8 cellular contexts compared by ENCODE assay signal in the genomic region with DNA sequence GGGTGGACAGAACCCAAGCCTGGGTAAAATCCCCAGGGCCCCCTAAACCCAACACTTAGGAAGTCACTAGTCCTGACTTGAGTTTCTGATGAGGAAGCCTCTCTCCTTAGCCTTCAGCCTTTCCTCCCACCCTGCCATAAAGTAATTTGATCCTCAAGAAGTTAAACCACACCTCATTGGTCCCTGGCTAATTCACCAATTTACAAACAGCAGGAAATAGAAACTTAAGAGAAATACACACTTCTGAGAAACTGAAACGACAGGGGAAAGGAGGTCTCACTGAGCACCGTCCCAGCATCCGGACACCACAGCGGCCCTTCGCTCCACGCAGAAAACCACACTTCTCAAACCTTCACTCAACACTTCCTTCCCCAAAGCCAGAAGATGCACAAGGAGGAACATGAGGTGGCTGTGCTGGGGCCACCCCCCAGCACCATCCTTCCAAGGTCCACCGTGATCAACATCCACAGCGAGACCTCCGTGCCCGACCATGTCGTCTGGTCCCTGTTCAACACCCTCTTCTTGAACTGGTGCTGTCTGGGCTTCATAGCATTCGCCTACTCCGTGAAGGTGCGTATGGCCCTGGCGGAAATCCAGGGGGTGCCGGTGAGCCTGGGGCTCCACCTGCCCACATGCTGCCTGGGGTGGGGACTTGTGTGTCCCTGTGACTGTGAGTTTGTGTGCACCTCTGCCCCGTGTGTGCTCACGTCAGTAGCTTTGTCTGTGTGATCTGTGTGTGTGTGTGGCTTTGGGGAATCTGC.
DNase-seq lines count a peak whose midpoint lies in the region; ATAC-seq and TF ChIP-seq lines count a peak whose summit lies in the region.

A gene (plus strand): TSS at position 254 of the 761 bp plus-strand sequence. CDS start 131 bp downstream, at position 385.

- peaks cover 61% of the 10 kb centered on the region for H3K4me1 Mint-ChIP-seq in stimulated activated memory B cell treated with anti-CD40 and anti-IgM and Interleukin-4, amounts not matched to agents 10 μg/mL and 1 μg/mL and 100 μg/mL, for 72 hours

- no peaks in the 10 kb centered on the region for H3K9me3 ChIP-seq in HAP-1

- H3K36me3 ChIP-seq in HAP-1 (replicated peaks) (no peaks in the 10 kb centered on the region), brain microvascular endothelial cell (replicated peaks) (no peaks in the 10 kb centered on the region)

- H3K4me3 Mint-ChIP-seq in stimulated activated memory B cell treated with anti-CD40 and anti-IgM and Interleukin-4, amounts not matched to agents 10 μg/mL and 1 μg/mL and 100 μg/mL, for 72 hours: peak within 1 kb of the TSS; percentile 91

- H3K4me3 ChIP-seq in HAP-1: peak within 1 kb of the TSS; percentile 24
- H3K4me3 ChIP-seq in brain microvascular endothelial cell (ENCODE audit: low read depth, low read length): peak within 1 kb of the TSS; percentile 38

- in situ Hi-C loops in HAP-1 (cut with MboI; ENCODE audit: low sequenced_read_pairs): no loop called here
- in situ Hi-C loops in brain microvascular endothelial cell (cut with HindIII; ENCODE audit: low pct_ligation_motif_present, low sequenced_read_pairs): no loop called here

- peak; percentile 62 for ATAC-seq in stimulated activated memory B cell treated with anti-CD40 and anti-IgM and Interleukin-4, amounts not matched to agents 10 μg/mL and 1 μg/mL and 100 μg/mL, for 72 hours
- ATAC-seq in GM18519 (IDR thresholded peaks at IDR 0.05; ENCODE audit: low FRiP score, unreplicated experiment): no peak

- no peaks in the 10 kb centered on the region for H3K36me3 Mint-ChIP-seq in stimulated activated memory B cell treated with anti-CD40 and anti-IgM and Interleukin-4, amounts not matched to agents 10 μg/mL and 1 μg/mL and 100 μg/mL, for 72 hours

- TF ChIP-seq CTCF in brain microvascular endothelial cell (IDR thresholded peaks at IDR 0.05; ENCODE audit: low read depth, low read length, missing control alignments): no peak

- no peak within 1 kb of the TSS for H3K27ac ChIP-seq in brain microvascular endothelial cell

- no peaks in the 10 kb centered on the region for H3K9me3 Mint-ChIP-seq in stimulated activated memory B cell treated with anti-CD40 and anti-IgM and Interleukin-4, amounts not matched to agents 10 μg/mL and 1 μg/mL and 100 μg/mL, for 72 hours

- H3K27ac Mint-ChIP-seq in stimulated activated memory B cell treated with anti-CD40 and anti-IgM and Interleukin-4, amounts not matched to agents 10 μg/mL and 1 μg/mL and 100 μg/mL, for 72 hours: peak within 1 kb of the TSS; percentile 89

- H3K4me1 ChIP-seq in HAP-1: peaks cover 30% of the 10 kb centered on the region

- no peaks in the 10 kb centered on the region for H3K27me3 Mint-ChIP-seq in stimulated activated memory B cell treated with anti-CD40 and anti-IgM and Interleukin-4, amounts not matched to agents 10 μg/mL and 1 μg/mL and 100 μg/mL, for 72 hours

- no peaks in the 10 kb centered on the region for H3K27me3 ChIP-seq in HAP-1 (ENCODE audit: low read depth)
- H3K27me3 ChIP-seq in brain microvascular endothelial cell (replicated peaks): peaks cover 22% of the 10 kb centered on the region

- peak; percentile 66 for DNase-seq in ELR (ENCODE audit: low read depth)
- peak in 1 of 2 experiments; percentile 43 for DNase-seq in HAP-1 (ENCODE audit: low spot score in 2 of 2)
- DNase-seq in T follicular helper cell (ENCODE audit: low read depth): peak; percentile 46
- no peak for DNase-seq in brain microvascular endothelial cell
- peak; percentile 66 for DNase-seq in iPS-NIHi7 (ENCODE audit: extremely low spot score)
- no peak for DNase-seq in SHP77 (lab: John Stamatoyannopoulos, UW)

Comparison
In these comparisons a context has a peak if more than half of its experiments do, and no peak if none do; other contexts are left out.
1. DNase-seq: peak in ELR (single experiment), T follicular helper cell (single experiment) and iPS-NIHi7 (single experiment); none in brain microvascular endothelial cell (single experiment) and SHP77 (0 of 2).